In the genomic region with DNA sequence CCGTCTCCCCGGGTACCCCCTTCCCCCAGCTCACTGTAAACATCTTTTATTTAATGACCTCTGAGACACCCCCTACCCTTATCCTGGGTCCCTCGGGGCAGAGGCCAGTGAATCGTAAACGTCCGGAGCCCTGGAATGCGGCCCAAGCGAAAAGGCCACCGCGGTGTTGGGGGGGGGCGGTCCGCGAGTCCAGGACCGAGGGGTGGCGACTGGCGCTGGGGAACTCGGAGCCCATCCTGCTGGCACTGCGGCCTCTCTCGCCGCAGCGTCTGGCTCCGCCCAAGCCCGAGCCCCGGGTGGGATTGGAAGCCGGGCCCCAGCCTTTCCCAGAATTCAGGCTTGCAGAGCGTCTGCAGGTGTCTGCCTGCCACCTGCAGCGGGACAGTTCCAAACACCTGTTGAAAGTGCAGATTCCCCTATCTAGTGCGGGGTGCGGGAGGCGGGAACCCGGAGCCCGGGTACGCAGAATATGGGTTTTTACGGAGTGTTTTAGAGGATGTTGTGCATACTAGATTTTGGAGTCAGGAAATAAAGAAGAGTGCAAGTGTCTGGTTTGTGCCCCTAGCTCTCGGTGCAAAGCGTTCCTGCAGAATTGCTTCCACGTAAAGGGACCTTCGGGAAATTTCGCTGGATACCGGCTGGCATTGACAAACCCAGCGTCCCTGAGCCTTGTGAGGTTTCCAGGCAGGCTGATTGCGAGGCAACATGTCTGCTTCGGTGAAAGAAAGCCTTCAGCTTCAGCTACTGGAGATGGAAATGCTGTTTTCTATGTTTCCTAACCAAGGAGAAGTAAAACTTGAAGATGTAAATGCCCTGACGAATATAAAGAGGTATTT, we compare ENCODE assay signal across 8 cellular contexts. TPM values are rescaled to one million over a fixed set of nuclear protein-coding genes. Genes with fewer than 3 reads are reported as not detected.
A peak's percentile ranks its signal among the peaks of the same experiment; 100 is the strongest.
DNase-seq lines count a peak whose midpoint lies in the region; ATAC-seq and TF ChIP-seq lines count a peak whose summit lies in the region.

No MANE protein-coding gene starts in this region.

- ATAC-seq in GM21723 (IDR thresholded peaks at IDR 0.05; ENCODE audit: unreplicated experiment), result peak; percentile 41

- DNase-seq in EH (ENCODE audit: low read depth), result peak; percentile 47
- DNase-seq in Karpas-422, result no peak
- peak; percentile 57 for DNase-seq in dermis blood vessel endothelial cell
- DNase-seq in stimulated activated CD8-positive, alpha-beta memory T cell treated with anti-CD3 and anti-CD28 coated beads, Interleukin-4, amount 100 ng/mL, for 48 hours, result peak; percentile 45
- DNase-seq in SIG-M5 treated with dmso at 0.1 percent for 504 hours (lab: John Stamatoyannopoulos, UW; ENCODE audit: unreplicated experiment), result no peak

- peak overlapping the region; percentile 96 for H2AFZ ChIP-seq in Karpas-422 (ENCODE audit: low read length)

- H3K4me1 ChIP-seq in Karpas-422 (ENCODE audit: low read length) (peaks cover 20% of the 10 kb centered on the region), liver (ENCODE audit: control insufficient read depth in 4 of 4, insufficient read depth in 4 of 4, low read length in 3 of 4) (peaks cover 15 to 26% (median 19%) of the 10 kb centered on the region in 4 donors)

- H3K27me3 ChIP-seq in Karpas-422 (ENCODE audit: low read length) (no peaks in the 10 kb centered on the region), liver (ENCODE audit: control insufficient read depth in 4 of 4, insufficient read depth in 4 of 4, low read length in 3 of 4) (no peaks in the 10 kb centered on the region)

- H4K20me1 ChIP-seq in Karpas-422 (ENCODE audit: insufficient read depth, low read depth, low read length), result no peaks in the 10 kb centered on the region

- no peaks in the 10 kb centered on the region for H3K9me2 ChIP-seq in Karpas-422 (replicated peaks; ENCODE audit: insufficient read depth, low read length)

- no peak for TF ChIP-seq RAD21 in liver (IDR thresholded peaks at IDR 0.05)

- no peaks in the 10 kb centered on the region for H3K9me3 ChIP-seq in Karpas-422 (ENCODE audit: low read length)
- H3K9me3 ChIP-seq in liver (ENCODE audit: control insufficient read depth in 4 of 4, low read length in 3 of 4), result no peaks in the 10 kb centered on the region

- H3K36me3 ChIP-seq in Karpas-422 (ENCODE audit: insufficient read depth, low read length) (peaks cover 11% of the 10 kb centered on the region), liver (ENCODE audit: control insufficient read depth in 4 of 4, insufficient read depth in 3 of 4, low read depth in 1 of 4, low read length in 3 of 4) (peaks cover 3 to 20% (median 13%) of the 10 kb centered on the region in 4 donors)

- H3K27ac ChIP-seq in Karpas-422 (ENCODE audit: low read length), result no peak overlapping the region
- H3K27ac ChIP-seq in VCaP, result peak overlapping the region; percentile 95
- H3K27ac ChIP-seq in liver (ENCODE audit: low read depth in 1 of 2, low read length in 2 of 2), result peak overlapping the region; percentile 81 to 95

- H3K9ac ChIP-seq in Karpas-422 (ENCODE audit: low read length) (peak overlapping the region; percentile 77), liver (ENCODE audit: low read depth in 1 of 2, low read length in 2 of 2) (peak overlapping the region; percentile 34 to 49)

- peak overlapping the region; percentile 82 for H3K4me3 ChIP-seq in Karpas-422 (ENCODE audit: low read length)
- peak overlapping the region; percentile 93 to 99 (median 98) for H3K4me3 ChIP-seq in liver (ENCODE audit: low read depth in 1 of 3, low read length in 3 of 3)

- peaks cover 38% of the 10 kb centered on the region for H3K79me2 ChIP-seq in Karpas-422 (ENCODE audit: low read length)

- peak overlapping the region; percentile 69 for H3K4me2 ChIP-seq in Karpas-422 (ENCODE audit: low read depth, low read length, poor library complexity, severe bottlenecking)

- WGBS in liver, result 3% methylated on average over 44 of the region's 44 CpGs

- no peak for TF ChIP-seq CTCF in VCaP (conservative IDR thresholded peaks at IDR 0.05)
- no peak for TF ChIP-seq CTCF in liver (IDR thresholded peaks at IDR 0.05; ENCODE audit: low read depth, low read length, missing input control)

TF ChIP-seq in liver, 16 proteins besides CTCF, POLR2A, EP300 and RAD21:
- TF ChIP-seq JUND (IDR thresholded peaks at IDR 0.05) (no peak), YY1 (IDR thresholded peaks at IDR 0.05) (peak; percentile 8)

RNA-seq across cellular contexts. Expression of a gene that starts 0.8 kb away (rescaled TPM):
- total RNA-seq in Karpas-422 (2014; rRNA removed; shearing (Covaris generic); ENCODE audit: low replicate concordance), result 1.9 and 2.0 TPM in 2 replicates
- 3.3 and 4.4 TPM in 2 replicates for total RNA-seq in dermis blood vessel endothelial cell
- total RNA-seq in liver, result 1 to 10 TPM; 1.9 to 5.5 TPM
- 1 to 10 TPM; 1.9 to 2.8 TPM for polyA plus RNA-seq in liver

RNA-seq across cellular contexts. Expression of a gene that starts 0.9 kb away (rescaled TPM):
- total RNA-seq in Karpas-422 (2014; rRNA removed; shearing (Covaris generic); ENCODE audit: low replicate concordance), result 10.6 and 28.0 TPM in 2 replicates
- total RNA-seq in dermis blood vessel endothelial cell (61.2 and 80.2 TPM in 2 replicates), liver (10 to 100 TPM; 21.8 to 61.1 TPM)
- polyA plus RNA-seq in liver, result 10 to 100 TPM; 14.7 to 30.3 TPM

Comparison
In these comparisons a context has a peak if more than half of its experiments do, and no peak if none do; other contexts are left out.
1. DNase-seq: peak in EH (single experiment), dermis blood vessel endothelial cell (single experiment) and stimulated activated CD8-positive, alpha-beta memory T cell treated with anti-CD3 and anti-CD28 coated beads, Interleukin-4, amount 100 ng/mL, for 48 hours (single experiment); none in Karpas-422 (single experiment) and SIG-M5 treated with dmso at 0.1 percent for 504 hours (single experiment).